In the genomic region with DNA sequence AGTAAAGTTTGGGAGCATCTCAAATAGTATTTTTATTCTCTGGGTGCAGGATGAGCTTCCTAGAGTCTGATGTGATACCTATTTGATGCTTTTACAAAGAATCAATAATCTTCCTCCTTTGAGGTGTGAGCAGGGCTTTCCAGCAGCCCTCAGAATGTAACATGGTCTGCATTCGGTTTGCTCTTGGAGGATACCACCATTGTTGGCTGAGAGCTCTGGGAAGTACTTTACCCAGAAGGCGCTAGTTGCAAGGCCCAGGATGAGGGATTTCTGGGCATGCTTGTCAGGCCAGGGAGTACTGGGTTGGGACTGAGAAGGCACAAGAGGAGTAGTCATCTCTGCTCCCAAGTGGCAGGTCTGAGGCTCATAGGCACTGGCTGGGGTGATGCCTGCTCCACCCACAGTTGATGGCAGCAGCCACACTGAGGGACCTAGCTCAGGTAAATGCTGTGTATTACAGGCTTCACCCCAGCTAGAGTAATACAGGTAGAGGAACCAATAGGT, we compare ENCODE assay signal across 8 cellular contexts. TPM values are rescaled to one million over a fixed set of nuclear protein-coding genes. Genes with fewer than 3 reads are reported as not detected.
DNase-seq lines count a peak whose midpoint lies in the region; ATAC-seq, FAIRE-seq and TF ChIP-seq lines count a peak whose summit lies in the region.
"Not testable (repeated sequence)": the region's sequence is repeated elsewhere in the genome, so short reads cannot be mapped to it uniquely, and the experiment has no call there.

No MANE protein-coding gene starts in this region.

- H3K9ac ChIP-seq in GM12878 (ENCODE audit: control insufficient read depth, insufficient read depth, low read length); neural progenitor cell: not testable (repeated sequence)

- TF ChIP-seq EP300 in GM12878 (IDR thresholded peaks at IDR 0.05; ENCODE audit: borderline replicate concordance in 1 of 2, control insufficient read depth in 1 of 2, low read depth in 2 of 2, low read length in 2 of 2): not testable (repeated sequence)

- H4K20me1 ChIP-seq in GM23338 (replicated peaks; ENCODE audit: insufficient read depth): peaks cover 60% of the 10 kb centered on the region
- not testable (repeated sequence) for H4K20me1 ChIP-seq in GM12878 (ENCODE audit: control insufficient read depth, insufficient read depth)
- peaks cover 46% of the 10 kb centered on the region for H4K20me1 ChIP-seq in neural progenitor cell (ENCODE audit: low read depth)

- not testable (repeated sequence) for H2AFZ ChIP-seq in GM23338; neural progenitor cell (replicated peaks)
- peak overlapping the region; percentile 58 for H2AFZ ChIP-seq in GM12878 (ENCODE audit: control insufficient read depth, low read depth, low read length)

- H3K4me3 Mint-ChIP-seq in GM23338: peak overlapping the region; percentile 96
- peak overlapping the region; percentile 86 for H3K4me3 Mint-ChIP-seq in T-helper 1 cell treated with Interleukin-12 subunit alpha and Interleukin-12 subunit beta and Interleukin-4 antibody, amounts not matched to agents 30 μg/mL and 1 μg/mL, for 36 hours
- peak overlapping the region; percentile 96 for H3K4me3 Mint-ChIP-seq in neural progenitor cell

- H3K36me3 Mint-ChIP-seq in GM23338 (ENCODE audit: low read depth) (peaks cover 51% of the 10 kb centered on the region), neural progenitor cell (peaks cover 50% of the 10 kb centered on the region)
- H3K36me3 Mint-ChIP-seq in T-helper 1 cell treated with Interleukin-12 subunit alpha and Interleukin-12 subunit beta and Interleukin-4 antibody, amounts not matched to agents 30 μg/mL and 1 μg/mL, for 36 hours (ENCODE audit: low read depth): peaks cover 51% of the 10 kb centered on the region

- peaks cover 16% of the 10 kb centered on the region for H3K4me1 Mint-ChIP-seq in GM23338
- H3K4me1 Mint-ChIP-seq in T-helper 1 cell treated with Interleukin-12 subunit alpha and Interleukin-12 subunit beta and Interleukin-4 antibody, amounts not matched to agents 30 μg/mL and 1 μg/mL, for 36 hours (ENCODE audit: low read depth): peaks cover 16% of the 10 kb centered on the region
- H3K4me1 Mint-ChIP-seq in neural progenitor cell: peaks cover 17% of the 10 kb centered on the region

- peak; percentile 40 for DNase-seq in GM23338 (ENCODE audit: low spot score)
- DNase-seq in GM12878 (ENCODE audit: low read depth, low spot score); right atrium auricular region (ENCODE audit: low spot score); upper lobe of right lung: not testable (repeated sequence)
- DNase-seq in neural progenitor cell (ENCODE audit: low spot score): peak; percentile 23

- H3K27ac ChIP-seq in GM23338 (ENCODE audit: low read depth) (peak overlapping the region; percentile 82), upper lobe of right lung (peak overlapping the region; percentile 80)
- H3K27ac ChIP-seq in GM12878 (ENCODE audit: control insufficient read depth, insufficient read depth); right atrium auricular region; neural progenitor cell: not testable (repeated sequence)

- not testable (repeated sequence) for FAIRE-seq in GM12878 (lab: Jason Lieb, UNC)

- not testable (repeated sequence) for H3K27me3 ChIP-seq in GM23338 (ENCODE audit: insufficient read depth); GM12878 (replicated peaks in 1 of 2; ENCODE audit: control insufficient read depth in 2 of 2, insufficient read depth in 2 of 2, low read length in 1 of 2); right atrium auricular region; neural progenitor cell; upper lobe of right lung

- BruUV-seq in GM12878 (replicated peaks; lab: Mats Ljungman, UMichigan): not testable (repeated sequence)

- not testable (repeated sequence) for H3K36me3 ChIP-seq in GM23338 (ENCODE audit: insufficient read depth); GM12878 (ENCODE audit: control insufficient read depth in 2 of 2, insufficient read depth in 2 of 2, low read length in 1 of 2); right atrium auricular region; neural progenitor cell; upper lobe of right lung

- not testable (repeated sequence) for H3K4me2 ChIP-seq in GM23338; GM12878 (ENCODE audit: control insufficient read depth, insufficient read depth)
- H3K4me2 ChIP-seq in neural progenitor cell: peak overlapping the region; percentile 74

- POLR2A ChIA-PET in GM12878 (lab: Charles Lee): not testable (repeated sequence)

- SMC1A ChIA-PET in GM12878 (lab: Charles Lee; ENCODE audit: uncharacterized antibody, unreplicated experiment): interaction anchor here (1.0 kb wide), 2 partner anchors 12 to 168 kb away, joined by 3 read pairs; a partner anchor contains a TSS

- not testable (repeated sequence) for H3K9me3 ChIP-seq in GM12878 (replicated peaks; ENCODE audit: control insufficient read depth, insufficient read depth, low read length); right atrium auricular region; neural progenitor cell (ENCODE audit: low read depth); upper lobe of right lung

- intact Hi-C loops in GM12878 (cut with micrococcal nuclease; ENCODE audit: unreplicated experiment); upper lobe of right lung (cut with DNase I): not testable (repeated sequence)

- 97% methylated on average over 2 of the region's 2 CpGs for WGBS in GM12878 (ENCODE audit: insufficient coverage, insufficient replicate concordance, low lambda C conversion rate, missing lambda C conversion rate)

- not testable (repeated sequence) for H3K4me1 ChIP-seq in GM23338 (ENCODE audit: insufficient read depth); GM12878 (ENCODE audit: control insufficient read depth, insufficient read depth, low read length); neural progenitor cell; upper lobe of right lung
- peaks cover 0 to 12% of the 10 kb centered on the region in 2 donors for H3K4me1 ChIP-seq in right atrium auricular region

- peak; percentile 30 for ATAC-seq in GM18498 (IDR thresholded peaks at IDR 0.05; ENCODE audit: unreplicated experiment)
- ATAC-seq in GM23338: peak; percentile 52
- ATAC-seq in HG03520 (IDR thresholded peaks at IDR 0.05; ENCODE audit: unreplicated experiment): peak; percentile 6
- ATAC-seq in GM12878: peak; percentile 36
- not testable (repeated sequence) for ATAC-seq in upper lobe of right lung

- TF ChIP-seq RAD21 in GM12878 (IDR thresholded peaks at IDR 0.05; ENCODE audit: insufficient read depth, low read depth, low read length): not testable (repeated sequence)

- not testable (repeated sequence) for H3K9me2 ChIP-seq in GM23338 (ENCODE audit: insufficient read depth)

- H3F3A ChIP-seq in GM23338 (replicated peaks; ENCODE audit: low read depth): peaks cover 54% of the 10 kb centered on the region
- H3F3A ChIP-seq in neural progenitor cell (ENCODE audit: low read depth): peaks cover 60% of the 10 kb centered on the region

- peak overlapping the region; percentile 99 for H3K27ac Mint-ChIP-seq in GM23338
- H3K27ac Mint-ChIP-seq in T-helper 1 cell treated with Interleukin-12 subunit alpha and Interleukin-12 subunit beta and Interleukin-4 antibody, amounts not matched to agents 30 μg/mL and 1 μg/mL, for 36 hours; neural progenitor cell: not testable (repeated sequence)

- RAD21 ChIA-PET in GM12878 (lab: Charles Lee; ENCODE audit: unreplicated experiment): not testable (repeated sequence)

- CTCF ChIA-PET in GM12878 (lab: Yijun Ruan, JAX): not testable (repeated sequence)

- TF ChIP-seq POLR2A in GM12878 (IDR thresholded peaks at IDR 0.05; ENCODE audit: low read depth, low read length): not testable (repeated sequence)

- not testable (repeated sequence) for TF ChIP-seq CTCF in GM23338 (conservative IDR thresholded peaks at IDR 0.05; ENCODE audit: low read depth in 2 of 2); GM12878 (IDR thresholded peaks at IDR 0.05 in 2 of 3, conservative IDR thresholded peaks at IDR 0.05 in 1 of 3; ENCODE audit: control insufficient read depth in 2 of 3, extremely low read depth in 1 of 3, insufficient read depth in 1 of 3, low read depth in 3 of 3, low read length in 3 of 3); right atrium auricular region (IDR thresholded peaks at IDR 0.05); neural progenitor cell (IDR thresholded peaks at IDR 0.05); upper lobe of right lung (IDR thresholded peaks at IDR 0.05)

- not testable (repeated sequence) for H3K27me3 Mint-ChIP-seq in GM23338 (ENCODE audit: insufficient read depth, low read depth, poor library complexity); T-helper 1 cell treated with Interleukin-12 subunit alpha and Interleukin-12 subunit beta and Interleukin-4 antibody, amounts not matched to agents 30 μg/mL and 1 μg/mL, for 36 hours (ENCODE audit: low read depth)
- peaks cover 11% of the 10 kb centered on the region for H3K27me3 Mint-ChIP-seq in neural progenitor cell (ENCODE audit: insufficient read depth, low read depth)

- in situ Hi-C loops in GM12878 (cut with MboI): not testable (repeated sequence)

- H3K4me3 ChIP-seq in GM23338 (peak overlapping the region; percentile 73), right atrium auricular region (peak overlapping the region; percentile 62 to 74), neural progenitor cell (peak overlapping the region; percentile 67), upper lobe of right lung (peak overlapping the region; percentile 73)
- H3K4me3 ChIP-seq in GM12878: not testable (repeated sequence)

- H3K79me2 ChIP-seq in GM23338 (replicated peaks; ENCODE audit: insufficient read depth): peaks cover 75% of the 10 kb centered on the region
- peaks cover 24% of the 10 kb centered on the region for H3K79me2 ChIP-seq in GM12878 (ENCODE audit: control insufficient read depth, insufficient read depth, low read length)
- peaks cover 78% of the 10 kb centered on the region for H3K79me2 ChIP-seq in neural progenitor cell (ENCODE audit: low read depth)

- not testable (repeated sequence) for H3K9me3 Mint-ChIP-seq in GM23338; T-helper 1 cell treated with Interleukin-12 subunit alpha and Interleukin-12 subunit beta and Interleukin-4 antibody, amounts not matched to agents 30 μg/mL and 1 μg/mL, for 36 hours
- H3K9me3 Mint-ChIP-seq in neural progenitor cell: peaks cover 30% of the 10 kb centered on the region

RNA-seq across cellular contexts. Expression of a gene that starts 0.4 kb away (rescaled TPM):
- total RNA-seq in GM23338 (2014; rRNA removed; shearing (Covaris generic)): 31.8 and 38.7 TPM in 2 replicates
- polyA plus RNA-seq in GM23338 (2016; fragmentation: Nextera tagmentation; extraction: Ambion mirVana) (12.8 and 13.6 TPM in 2 replicates), GM12878 (2011; rRNA removed) (20.1 and 22.2 TPM in 2 replicates), GM12878 (2014; fragmentation: Illumina TruSeq; extraction: Trizol) (16.4 and 17.7 TPM in 2 replicates), GM12878 (2014; fragmentation: Nextera tagmentation; extraction: Ambion mirVana) (1 to 10 TPM; 1.9 to 2.6 TPM), GM12878 (2014; rRNA removed) (14.0 and 15.0 TPM in 2 replicates), GM12878 (2016; fragmentation: Nextera tagmentation; extraction: Ambion mirVana) (1 to 10 TPM; 6.7 to 8.5 TPM)
- total RNA-seq in GM12878 (2013; cell fraction: nucleolus; rRNA removed): 91.3 and 96.6 TPM in 2 replicates
- total RNA-seq in GM12878 (2014; rRNA removed) (13.1 and 15.2 TPM in 2 replicates), GM12878 (2014; rRNA removed; fragmentation: Illumina TruSeq; extraction: Trizol) (23.4 and 23.8 TPM in 2 replicates), GM12878 (2021) (20.2 and 27.8 TPM in 2 replicates), right atrium auricular region (10 to 100 TPM; 11.6 to 12.5 TPM), neural progenitor cell (ENCODE audit: low replicate concordance) (30.4 and 48.2 TPM in 2 replicates), upper lobe of right lung (27.3 TPM)
- 10.1 TPM for polyA plus RNA-seq in GM12878 (2011; ENCODE audit: low read depth)
- polyA plus RNA-seq in GM12878 (2011; cell fraction: cytosol; rRNA removed): 14.4 and 16.8 TPM in 2 replicates
- 26.2 and 31.1 TPM in 2 replicates for polyA plus RNA-seq in GM12878 (2011; cell fraction: nucleus; rRNA removed)
- 11.8 and 13.2 TPM in 2 replicates for polyA plus RNA-seq in GM12878 (2012)
- 17.7 and 28.5 TPM in 2 replicates for polyA minus RNA-seq in GM12878 (2011; rRNA and poly(A)+ RNA removed)
- polyA minus RNA-seq in GM12878 (2011; cell fraction: cytosol; rRNA and poly(A)+ RNA removed): 16.3 and 22.0 TPM in 2 replicates
- 10.5 and 13.7 TPM in 2 replicates for polyA minus RNA-seq in GM12878 (2011; cell fraction: nucleus; rRNA and poly(A)+ RNA removed)

RNA-seq across cellular contexts. Expression of a gene that starts 19.1 kb away (rescaled TPM):
- 62.0 and 69.9 TPM in 2 replicates for total RNA-seq in GM23338 (2014; rRNA removed; shearing (Covaris generic))
- 13.7 and 16.6 TPM in 2 replicates for polyA plus RNA-seq in GM23338 (2016; fragmentation: Nextera tagmentation; extraction: Ambion mirVana)
- total RNA-seq in GM12878 (2013; cell fraction: nucleolus; rRNA removed): 93.7 and 97.3 TPM in 2 replicates
- 25.6 and 26.0 TPM in 2 replicates for total RNA-seq in GM12878 (2014; rRNA removed)
- 33.3 and 33.9 TPM in 2 replicates for total RNA-seq in GM12878 (2014; rRNA removed; fragmentation: Illumina TruSeq; extraction: Trizol)
- 22.5 and 24.7 TPM in 2 replicates for total RNA-seq in GM12878 (2021)
- 23.9 TPM for polyA plus RNA-seq in GM12878 (2011; ENCODE audit: low read depth)
- 15.9 and 19.5 TPM in 2 replicates for polyA plus RNA-seq in GM12878 (2011; rRNA removed)
- polyA plus RNA-seq in GM12878 (2011; cell fraction: cytosol; rRNA removed): 8.5 and 8.9 TPM in 2 replicates
- polyA plus RNA-seq in GM12878 (2011; cell fraction: nucleus; rRNA removed): 15.5 and 18.9 TPM in 2 replicates
- 9.5 and 20.1 TPM in 2 replicates for polyA plus RNA-seq in GM12878 (2012)
- 13.1 and 13.3 TPM in 2 replicates for polyA plus RNA-seq in GM12878 (2014; fragmentation: Illumina TruSeq; extraction: Trizol)
- 1 to 10 TPM; 4.1 to 5.5 TPM for polyA plus RNA-seq in GM12878 (2014; fragmentation: Nextera tagmentation; extraction: Ambion mirVana)
- polyA plus RNA-seq in GM12878 (2014; rRNA removed): 10.7 and 12.7 TPM in 2 replicates
- 10 to 100 TPM; 14.5 to 17.7 TPM for polyA plus RNA-seq in GM12878 (2016; fragmentation: Nextera tagmentation; extraction: Ambion mirVana)
- 31.2 and 38.5 TPM in 2 replicates for polyA minus RNA-seq in GM12878 (2011; rRNA and poly(A)+ RNA removed)
- polyA minus RNA-seq in GM12878 (2011; cell fraction: cytosol; rRNA and poly(A)+ RNA removed): 14.4 and 15.3 TPM in 2 replicates
- polyA minus RNA-seq in GM12878 (2011; cell fraction: nucleus; rRNA and poly(A)+ RNA removed): 9.1 and 16.3 TPM in 2 replicates
- total RNA-seq in right atrium auricular region: 1 to 10 TPM; 3.2 to 5.7 TPM
- 16.4 and 24.7 TPM in 2 replicates for total RNA-seq in neural progenitor cell (ENCODE audit: low replicate concordance)
- total RNA-seq in upper lobe of right lung: 12.2 TPM

RNA-seq across cellular contexts. Expression of a gene that starts 34.5 kb away (rescaled TPM):
- total RNA-seq in GM23338 (2014; rRNA removed; shearing (Covaris generic)): 15.7 and 18.9 TPM in 2 replicates
- 7.7 and 11.7 TPM in 2 replicates for polyA plus RNA-seq in GM23338 (2016; fragmentation: Nextera tagmentation; extraction: Ambion mirVana)
- 43.5 and 52.8 TPM in 2 replicates for total RNA-seq in GM12878 (2013; cell fraction: nucleolus; rRNA removed)
- 9.9 and 12.4 TPM in 2 replicates for total RNA-seq in GM12878 (2014; rRNA removed)
- total RNA-seq in GM12878 (2014; rRNA removed; fragmentation: Illumina TruSeq; extraction: Trizol): 13.3 and 14.8 TPM in 2 replicates
- 6.3 and 7.7 TPM in 2 replicates for total RNA-seq in GM12878 (2021)
- 6.4 TPM for polyA plus RNA-seq in GM12878 (2011; ENCODE audit: low read depth)
- polyA plus RNA-seq in GM12878 (2011; rRNA removed): 8.8 and 9.9 TPM in 2 replicates
- polyA plus RNA-seq in GM12878 (2011; cell fraction: cytosol; rRNA removed): 6.9 and 9.1 TPM in 2 replicates
- polyA plus RNA-seq in GM12878 (2011; cell fraction: nucleus; rRNA removed): 10.2 and 13.3 TPM in 2 replicates
- polyA plus RNA-seq in GM12878 (2012): 7.5 and 7.7 TPM in 2 replicates
- polyA plus RNA-seq in GM12878 (2014; fragmentation: Illumina TruSeq; extraction: Trizol): 10.8 and 10.9 TPM in 2 replicates
- 1 to 10 TPM; 3.6 to 5.4 TPM for polyA plus RNA-seq in GM12878 (2014; fragmentation: Nextera tagmentation; extraction: Ambion mirVana)
- 7.1 and 7.5 TPM in 2 replicates for polyA plus RNA-seq in GM12878 (2014; rRNA removed)
- polyA plus RNA-seq in GM12878 (2016; fragmentation: Nextera tagmentation; extraction: Ambion mirVana): 1 to 10 TPM; 6.0 to 8.2 TPM
- 18.8 and 24.6 TPM in 2 replicates for polyA minus RNA-seq in GM12878 (2011; rRNA and poly(A)+ RNA removed)
- 4.9 and 6.5 TPM in 2 replicates for polyA minus RNA-seq in GM12878 (2011; cell fraction: cytosol; rRNA and poly(A)+ RNA removed)
- 12.8 and 27.7 TPM in 2 replicates for polyA minus RNA-seq in GM12878 (2011; cell fraction: nucleus; rRNA and poly(A)+ RNA removed)
- 1 to 10 TPM; 1.0 to 5.3 TPM for total RNA-seq in right atrium auricular region
- total RNA-seq in neural progenitor cell (ENCODE audit: low replicate concordance): 5.5 and 11.3 TPM in 2 replicates
- total RNA-seq in upper lobe of right lung: 10.9 TPM

RNA-seq across cellular contexts. Expression of a gene that starts 39.6 kb away (rescaled TPM):
- 75.1 and 80.4 TPM in 2 replicates for total RNA-seq in GM23338 (2014; rRNA removed; shearing (Covaris generic))
- polyA plus RNA-seq in GM23338 (2016; fragmentation: Nextera tagmentation; extraction: Ambion mirVana) (86.9 and 89.5 TPM in 2 replicates), GM12878 (2011; rRNA removed) (29.2 and 31.0 TPM in 2 replicates), GM12878 (2014; fragmentation: Illumina TruSeq; extraction: Trizol) (10.9 and 14.4 TPM in 2 replicates), GM12878 (2014; fragmentation: Nextera tagmentation; extraction: Ambion mirVana) (10 to 100 TPM; 22.4 to 23.5 TPM), GM12878 (2014; rRNA removed) (12.4 and 16.2 TPM in 2 replicates), GM12878 (2016; fragmentation: Nextera tagmentation; extraction: Ambion mirVana) (10 to 100 TPM; 21.4 to 21.8 TPM)
- total RNA-seq in GM12878 (2013; cell fraction: nucleolus; rRNA removed): 189 TPM in 2 replicates
- total RNA-seq in GM12878 (2014; rRNA removed) (20.7 and 25.4 TPM in 2 replicates), GM12878 (2014; rRNA removed; fragmentation: Illumina TruSeq; extraction: Trizol) (22.1 and 23.3 TPM in 2 replicates), GM12878 (2021) (16.5 and 20.6 TPM in 2 replicates), right atrium auricular region (1 to 10 TPM; 8.7 to 9.2 TPM), neural progenitor cell (ENCODE audit: low replicate concordance) (30.7 and 33.0 TPM in 2 replicates), upper lobe of right lung (12.3 TPM)
- polyA plus RNA-seq in GM12878 (2011; ENCODE audit: low read depth): 22.0 TPM
- polyA plus RNA-seq in GM12878 (2011; cell fraction: cytosol; rRNA removed): 33.1 and 37.3 TPM in 2 replicates
- polyA plus RNA-seq in GM12878 (2011; cell fraction: nucleus; rRNA removed): 25.3 and 28.6 TPM in 2 replicates
- polyA plus RNA-seq in GM12878 (2012): 14.6 and 20.0 TPM in 2 replicates
- 64.3 and 70.0 TPM in 2 replicates for polyA minus RNA-seq in GM12878 (2011; rRNA and poly(A)+ RNA removed)
- polyA minus RNA-seq in GM12878 (2011; cell fraction: cytosol; rRNA and poly(A)+ RNA removed): 11.4 and 13.2 TPM in 2 replicates
- polyA minus RNA-seq in GM12878 (2011; cell fraction: nucleus; rRNA and poly(A)+ RNA removed): 43.5 and 74.2 TPM in 2 replicates
